Comparison of ENCODE assay signal across 23 cellular contexts in the genomic region with DNA sequence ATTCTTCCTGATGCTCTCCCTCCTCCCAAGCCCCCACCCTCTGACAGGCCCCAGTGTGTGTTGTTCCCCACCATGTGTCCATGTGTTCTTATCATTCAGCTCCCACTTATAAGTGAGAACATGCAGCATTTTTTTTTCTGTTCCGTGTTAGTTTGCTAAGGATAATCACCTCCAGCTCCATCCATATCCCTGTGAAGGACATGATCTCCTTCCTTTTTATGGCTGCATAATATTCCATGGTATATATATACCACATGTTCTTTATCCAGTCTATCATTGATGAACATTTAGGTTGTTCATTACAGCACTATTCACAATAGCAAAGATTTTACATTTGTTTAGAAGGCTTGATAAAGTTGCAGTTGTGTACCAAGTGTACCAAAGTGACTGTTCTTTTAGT. TPM values are rescaled to one million over a fixed set of nuclear protein-coding genes. Genes with fewer than 3 reads are reported as not detected.
DNase-seq lines count a peak whose midpoint lies in the region; ATAC-seq and TF ChIP-seq lines count a peak whose summit lies in the region.
"Had no signal": no experiment of that assay in that cellular context is flagged by ENCODE, and none has a peak within 500 bp of the region (broad histone marks: within the 10 kb centered on the region; RNA-seq: fewer than 3 reads in every experiment).

No MANE protein-coding gene starts in this region.

- no peaks in the 10 kb centered on the region for H3K36me3 ChIP-seq in PC-9 (ENCODE audit: low read depth)
- H3K36me3 ChIP-seq: adrenal gland, ovary had no signal

- peaks cover 68% of the 10 kb centered on the region for H3K36me3 Mint-ChIP-seq in stimulated activated naive CD8-positive, alpha-beta T cell treated with anti-CD3 and anti-CD28 coated beads, Interleukin-15, Interleukin-2, amounts not matched to agents 100 ng/mL and 50 ng/mL, for 24 hours (ENCODE audit: low read depth)
- H3K36me3 Mint-ChIP-seq in T-helper 17 cell (ENCODE audit: low read depth): peaks cover 2% of the 10 kb centered on the region
- peaks cover 55% of the 10 kb centered on the region for H3K36me3 Mint-ChIP-seq in effector memory CD8-positive, alpha-beta T cell (ENCODE audit: insufficient read depth)
- peaks cover 50% of the 10 kb centered on the region for H3K36me3 Mint-ChIP-seq in activated CD4-positive, alpha-beta T cell treated with anti-CD3 and anti-CD28 coated beads, Interleukin-2, amount 10 ng/mL, durations not matched to agents 7 days and 5 days (ENCODE audit: low read depth)

- no peaks in the 10 kb centered on the region for H3K9me2 ChIP-seq in PC-9 (ENCODE audit: insufficient read depth)

- TF ChIP-seq CTCF in PC-9 (conservative IDR thresholded peaks at IDR 0.05): no peak

- peaks cover 81% of the 10 kb centered on the region for H3K4me1 Mint-ChIP-seq in stimulated activated naive CD8-positive, alpha-beta T cell treated with anti-CD3 and anti-CD28 coated beads, Interleukin-15, Interleukin-2, amounts not matched to agents 100 ng/mL and 50 ng/mL, for 24 hours (ENCODE audit: low read depth)
- H3K4me1 Mint-ChIP-seq in stimulated activated naive CD8-positive, alpha-beta T cell treated with anti-CD3 and anti-CD28 coated beads, Interleukin-15, amount 100 ng/mL, for 72 hours: peaks cover 71% of the 10 kb centered on the region
- H3K4me1 Mint-ChIP-seq in T-helper 17 cell: peaks cover 32% of the 10 kb centered on the region
- peaks cover 40 to 50% of the 10 kb centered on the region in 2 donors for H3K4me1 Mint-ChIP-seq in effector memory CD8-positive, alpha-beta T cell (ENCODE audit: low read depth in 2 of 2)
- H3K4me1 Mint-ChIP-seq in activated CD4-positive, alpha-beta T cell treated with anti-CD3 and anti-CD28 coated beads, Interleukin-2, amount 10 ng/mL, durations not matched to agents 7 days and 5 days: peaks cover 55% of the 10 kb centered on the region

- H3K4me3 ChIP-seq in PC-9: no peak overlapping the region
- H3K4me3 ChIP-seq: adrenal gland, ovary, testis had no signal

- H3F3A ChIP-seq in PC-9 (ENCODE audit: insufficient read depth, low read depth): peaks cover 31% of the 10 kb centered on the region

- no peak overlapping the region for H3K4me2 ChIP-seq in PC-9

- ATAC-seq in stimulated activated naive CD8-positive, alpha-beta T cell treated with anti-CD3 and anti-CD28 coated beads, Interleukin-15, amount 100 ng/mL, for 72 hours: no peak
- ATAC-seq in T-helper 17 cell (no peak), GM19463 (IDR thresholded peaks at IDR 0.05; ENCODE audit: unreplicated experiment) (no peak)
- ATAC-seq in effector memory CD8-positive, alpha-beta T cell (replicated peaks): no peak
- ATAC-seq: HepG2; stimulated activated naive B cell treated with anti-CD40 and anti-IgM and Interleukin-4, amounts not matched to agents 10 μg/mL and 1 μg/mL and 100 μg/mL, for 72 hours had no signal

- BruUV-seq in PC-9 (replicated peaks; lab: Mats Ljungman, UMichigan): no TSS peak

- no peaks in the 10 kb centered on the region for H3K27me3 Mint-ChIP-seq in stimulated activated naive CD8-positive, alpha-beta T cell treated with anti-CD3 and anti-CD28 coated beads, Interleukin-15, Interleukin-2, amounts not matched to agents 100 ng/mL and 50 ng/mL, for 24 hours
- H3K27me3 Mint-ChIP-seq in stimulated activated naive CD8-positive, alpha-beta T cell treated with anti-CD3 and anti-CD28 coated beads, Interleukin-15, amount 100 ng/mL, for 72 hours: no peaks in the 10 kb centered on the region
- H3K27me3 Mint-ChIP-seq in T-helper 17 cell: no peaks in the 10 kb centered on the region
- H3K27me3 Mint-ChIP-seq in effector memory CD8-positive, alpha-beta T cell: no peaks in the 10 kb centered on the region
- H3K27me3 Mint-ChIP-seq in activated CD4-positive, alpha-beta T cell treated with anti-CD3 and anti-CD28 coated beads, Interleukin-2, amount 10 ng/mL, durations not matched to agents 7 days and 5 days: no peaks in the 10 kb centered on the region
- H3K27me3 Mint-ChIP-seq: brain; stimulated activated naive B cell treated with anti-CD40 and anti-IgM and Interleukin-4, amounts not matched to agents 10 μg/mL and 1 μg/mL and 100 μg/mL, for 72 hours had no signal

- H3K4me3 Mint-ChIP-seq in stimulated activated naive CD8-positive, alpha-beta T cell treated with anti-CD3 and anti-CD28 coated beads, Interleukin-15, Interleukin-2, amounts not matched to agents 100 ng/mL and 50 ng/mL, for 24 hours: no peak overlapping the region
- no peak overlapping the region for H3K4me3 Mint-ChIP-seq in stimulated activated naive CD8-positive, alpha-beta T cell treated with anti-CD3 and anti-CD28 coated beads, Interleukin-15, amount 100 ng/mL, for 72 hours
- no peak overlapping the region for H3K4me3 Mint-ChIP-seq in T-helper 17 cell
- no peak overlapping the region for H3K4me3 Mint-ChIP-seq in effector memory CD8-positive, alpha-beta T cell
- H3K4me3 Mint-ChIP-seq in activated CD4-positive, alpha-beta T cell treated with anti-CD3 and anti-CD28 coated beads, Interleukin-2, amount 10 ng/mL, durations not matched to agents 7 days and 5 days: no peak overlapping the region
- H3K4me3 Mint-ChIP-seq: nephron; stimulated activated naive B cell treated with anti-CD40 and anti-IgM and Interleukin-4, amounts not matched to agents 10 μg/mL and 1 μg/mL and 100 μg/mL, for 72 hours had no signal

- DNase-seq in stimulated activated naive CD8-positive, alpha-beta T cell treated with anti-CD3 and anti-CD28 coated beads, Interleukin-15, amount 100 ng/mL, for 72 hours: no peak
- no peak for DNase-seq in T-helper 17 cell
- DNase-seq in effector memory CD8-positive, alpha-beta T cell: no peak
- DNase-seq in activated CD4-positive, alpha-beta T cell treated with anti-CD3 and anti-CD28 coated beads, Interleukin-2, amount 10 ng/mL, durations not matched to agents 7 days and 5 days: no peak
- no peak for DNase-seq in PC-9
- DNase-seq: activated CD4-positive, alpha-beta T cell treated with anti-CD3 and anti-CD28 coated beads, Interleukin-2, amount 50 U/mL, for 48 hours; adrenal gland; DMS 273 treated with DMSO at 0.1 percent for 48 hours; HCEC 1CT; head of caudate nucleus; NCI-H1092; NCI-H187 treated with DMSO at 0.1 percent for 48 hours; ovary; stimulated activated CD4-positive, alpha-beta T cell treated with anti-CD3 and anti-CD28 coated beads, Interleukin-2, amount 100 ng/mL, for 48 hours; stimulated activated naive B cell treated with anti-CD40 and anti-IgM and Interleukin-4, amounts not matched to agents 10 μg/mL and 1 μg/mL and 100 μg/mL, for 72 hours; T-helper 9 cell; testis had no signal

- no peaks in the 10 kb centered on the region for H3K27me3 ChIP-seq in PC-9 (ENCODE audit: insufficient read depth, low read depth)
- H3K27me3 ChIP-seq: adrenal gland, ovary, testis had no signal

- no peaks in the 10 kb centered on the region for H3K9me3 Mint-ChIP-seq in stimulated activated naive CD8-positive, alpha-beta T cell treated with anti-CD3 and anti-CD28 coated beads, Interleukin-15, Interleukin-2, amounts not matched to agents 100 ng/mL and 50 ng/mL, for 24 hours
- no peaks in the 10 kb centered on the region for H3K9me3 Mint-ChIP-seq in stimulated activated naive CD8-positive, alpha-beta T cell treated with anti-CD3 and anti-CD28 coated beads, Interleukin-15, amount 100 ng/mL, for 72 hours
- no peaks in the 10 kb centered on the region for H3K9me3 Mint-ChIP-seq in effector memory CD8-positive, alpha-beta T cell
- no peaks in the 10 kb centered on the region for H3K9me3 Mint-ChIP-seq in activated CD4-positive, alpha-beta T cell treated with anti-CD3 and anti-CD28 coated beads, Interleukin-2, amount 10 ng/mL, durations not matched to agents 7 days and 5 days
- H3K9me3 Mint-ChIP-seq: nephron; stimulated activated naive B cell treated with anti-CD40 and anti-IgM and Interleukin-4, amounts not matched to agents 10 μg/mL and 1 μg/mL and 100 μg/mL, for 72 hours had no signal

- H3K9me3 ChIP-seq in T-helper 17 cell (ENCODE audit: control insufficient read depth, low read length, poor library complexity, severe bottlenecking) (no peaks in the 10 kb centered on the region), PC-9 (ENCODE audit: insufficient read depth, low read depth) (no peaks in the 10 kb centered on the region)
- H3K9me3 ChIP-seq: adrenal gland, ovary, testis had no signal

- H3K79me2 ChIP-seq in PC-9 (ENCODE audit: low read depth): peaks cover 11% of the 10 kb centered on the region

- H3K27ac Mint-ChIP-seq in stimulated activated naive CD8-positive, alpha-beta T cell treated with anti-CD3 and anti-CD28 coated beads, Interleukin-15, Interleukin-2, amounts not matched to agents 100 ng/mL and 50 ng/mL, for 24 hours: peak overlapping the region; percentile 33
- peak overlapping the region in 1 of 2 donors; percentile 3 for H3K27ac Mint-ChIP-seq in stimulated activated naive CD8-positive, alpha-beta T cell treated with anti-CD3 and anti-CD28 coated beads, Interleukin-15, amount 100 ng/mL, for 72 hours
- peak overlapping the region; percentile 90 for H3K27ac Mint-ChIP-seq in T-helper 17 cell
- peak overlapping the region; percentile 80 to 87 for H3K27ac Mint-ChIP-seq in effector memory CD8-positive, alpha-beta T cell
- no peak overlapping the region for H3K27ac Mint-ChIP-seq in activated CD4-positive, alpha-beta T cell treated with anti-CD3 and anti-CD28 coated beads, Interleukin-2, amount 10 ng/mL, durations not matched to agents 7 days and 5 days

- no peak overlapping the region for H3K27ac ChIP-seq in PC-9
- H3K27ac ChIP-seq: adrenal gland, C4-2B, ovary, testis had no signal

- CTCF ChIA-PET in activated CD4-positive, alpha-beta T cell treated with anti-CD3 and anti-CD28 coated beads, Interleukin-2, amount 10 ng/mL, durations not matched to agents 7 days and 5 days (lab: Charles Lee): interaction anchor here (0.6 to 2.1 kb wide), 11 partner anchors 10 to 797 kb away, joined by 3 to 12 read pairs (median 3); no protein-coding TSS in a partner anchor
- CTCF ChIA-PET in PC-9 (lab: Charles Lee): interaction anchor here (0.6 to 4.1 kb wide), 7 partner anchors 31 to 364 kb away, joined by 3 to 31 read pairs (median 9); a partner anchor contains a TSS

- no peak overlapping the region for H2AFZ ChIP-seq in PC-9

- POLR2A ChIA-PET in activated CD4-positive, alpha-beta T cell treated with anti-CD3 and anti-CD28 coated beads, Interleukin-2, amount 10 ng/mL, durations not matched to agents 7 days and 5 days (lab: Charles Lee): no interaction called here
- POLR2A ChIA-PET in PC-9 (lab: Charles Lee; ENCODE audit: unreplicated experiment): no interaction called here

- peaks cover 26% of the 10 kb centered on the region for H3K4me1 ChIP-seq in PC-9 (replicated peaks; ENCODE audit: insufficient read depth)
- H3K4me1 ChIP-seq: testis had no signal

- no peaks in the 10 kb centered on the region for H4K20me1 ChIP-seq in PC-9 (ENCODE audit: insufficient read depth)

- intact Hi-C loops in PC-9 (cut with micrococcal nuclease; ENCODE audit: unreplicated experiment): loop anchor here (5.0 kb wide), 2 partner anchors 269 to 734 kb away; no protein-coding TSS in a partner anchor

RNA-seq across cellular contexts. Expression of a gene that starts 57.9 kb away (rescaled TPM):
- total RNA-seq in T-helper 17 cell (not detected), PC-9 (2021) (0.15 TPM in 1 of 2 replicates, not detected in the other)
- total RNA-seq in activated CD4-positive, alpha-beta T cell treated with anti-CD3 and anti-CD28 coated beads, Interleukin-2, amount 10 ng/mL, durations not matched to agents 7 days and 5 days: not detected
- total RNA-seq: HepG2, ovary had no signal
